Comparison of ENCODE assay signal across 9 cellular contexts in the genomic region with DNA sequence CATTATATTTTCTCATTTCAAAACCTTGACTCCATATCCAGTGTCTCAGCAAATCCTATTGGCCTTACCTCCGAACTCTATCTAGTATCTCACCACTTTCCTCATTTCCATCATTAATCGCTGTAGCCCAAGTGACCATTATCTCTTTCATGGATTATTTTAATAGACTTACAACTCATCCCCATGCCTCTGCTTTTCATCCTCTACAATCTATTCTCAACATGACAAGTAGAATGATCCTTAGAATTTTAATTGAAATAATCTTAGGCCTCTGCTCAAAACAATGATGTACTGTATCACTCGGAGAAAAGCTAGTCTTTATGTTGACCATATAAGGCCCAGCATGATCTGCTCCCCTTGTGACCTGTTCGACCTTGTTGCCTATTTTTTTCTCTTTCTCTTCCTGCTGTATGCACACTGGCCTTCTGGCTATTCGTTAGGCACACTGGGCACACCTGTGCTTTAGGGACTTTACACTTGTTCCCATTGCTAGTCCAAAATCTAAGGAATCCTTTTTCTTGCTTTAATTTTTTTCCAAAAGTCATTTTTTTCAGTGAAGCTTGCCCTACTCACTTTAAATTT. TPM values are rescaled to one million over a fixed set of nuclear protein-coding genes. Genes with fewer than 3 reads are reported as not detected.
A peak's percentile ranks its signal among the peaks of the same experiment; 100 is the strongest.
DNase-seq lines count a peak whose midpoint lies in the region; ATAC-seq and TF ChIP-seq lines count a peak whose summit lies in the region.
"Had no signal": no experiment of that assay in that cellular context is flagged by ENCODE, and none has a peak within 500 bp of the region (broad histone marks: within the 10 kb centered on the region; RNA-seq: fewer than 3 reads in every experiment).

No MANE protein-coding gene starts in this region.

- H3K9me3 ChIP-seq in CD8-positive, alpha-beta T cell (ENCODE audit: low read length): no peaks in the 10 kb centered on the region
- H3K9me3 ChIP-seq in body of pancreas (no peaks in the 10 kb centered on the region), BE2C (no peaks in the 10 kb centered on the region)
- no peaks in the 10 kb centered on the region for H3K9me3 ChIP-seq in naive thymus-derived CD4-positive, alpha-beta T cell (ENCODE audit: control insufficient read depth in 2 of 3, low read length in 3 of 3)

- POLR2A ChIA-PET in CD8-positive, alpha-beta T cell (lab: Charles Lee): interaction anchor here (0.6 kb wide), 1 partner anchor 12 kb away, joined by 4 read pairs; no protein-coding TSS in a partner anchor
- POLR2A ChIA-PET in naive thymus-derived CD4-positive, alpha-beta T cell (lab: Charles Lee): interaction anchor here (0.6 to 0.7 kb wide), 2 partner anchors 11 to 1582 kb away, joined by 3 to 4 read pairs; no protein-coding TSS in a partner anchor

- TF ChIP-seq CTCF in CD8-positive, alpha-beta T cell (IDR thresholded peaks at IDR 0.05): no peak
- TF ChIP-seq CTCF in body of pancreas (IDR thresholded peaks at IDR 0.05): no peak
- no peak for TF ChIP-seq CTCF in BE2C (IDR thresholded peaks at IDR 0.05; ENCODE audit: low read depth, low read length)

- H3K27me3 Mint-ChIP-seq in CD8-positive, alpha-beta T cell (ENCODE audit: low read depth): no peaks in the 10 kb centered on the region
- H3K27me3 Mint-ChIP-seq in naive thymus-derived CD4-positive, alpha-beta T cell: no peaks in the 10 kb centered on the region

- CTCF ChIA-PET in CD8-positive, alpha-beta T cell (lab: Charles Lee): no interaction called here
- CTCF ChIA-PET in naive thymus-derived CD4-positive, alpha-beta T cell (lab: Charles Lee): no interaction called here

- H3K36me3 ChIP-seq in CD8-positive, alpha-beta T cell (ENCODE audit: insufficient read depth, low read length): no peaks in the 10 kb centered on the region
- H3K36me3 ChIP-seq in body of pancreas (replicated peaks in 1 of 2; ENCODE audit: insufficient read depth in 1 of 2, low read depth in 2 of 2): no peaks in the 10 kb centered on the region
- no peaks in the 10 kb centered on the region for H3K36me3 ChIP-seq in naive thymus-derived CD4-positive, alpha-beta T cell (ENCODE audit: control insufficient read depth in 2 of 3, insufficient read depth in 3 of 3, low read length in 3 of 3)
- H3K36me3 ChIP-seq in BE2C: no peaks in the 10 kb centered on the region

- no peaks in the 10 kb centered on the region for H3K27me3 ChIP-seq in CD8-positive, alpha-beta T cell (ENCODE audit: insufficient read depth, low read length)
- H3K27me3 ChIP-seq in body of pancreas (no peaks in the 10 kb centered on the region), BE2C (no peaks in the 10 kb centered on the region)
- no peaks in the 10 kb centered on the region for H3K27me3 ChIP-seq in naive thymus-derived CD4-positive, alpha-beta T cell (ENCODE audit: control insufficient read depth in 2 of 2, insufficient read depth in 2 of 2, low read length in 2 of 2)

- ATAC-seq in CD8-positive, alpha-beta T cell: no peak
- ATAC-seq in GM21381 (IDR thresholded peaks at IDR 0.05; ENCODE audit: unreplicated experiment) (peak; percentile 30), body of pancreas (no peak)
- ATAC-seq in naive thymus-derived CD4-positive, alpha-beta T cell: no peak

- TF ChIP-seq POLR2A in body of pancreas (IDR thresholded peaks at IDR 0.05) (no peak), erythroblast (IDR thresholded peaks at IDR 0.05; ENCODE audit: low read length) (no peak)

- H3K4me3 ChIP-seq in CD8-positive, alpha-beta T cell (ENCODE audit: low read depth, low read length): no peak overlapping the region
- H3K4me3 ChIP-seq in body of pancreas (no peak overlapping the region), BE2C (ENCODE audit: low read depth, low read length) (no peak overlapping the region)
- H3K4me3 ChIP-seq in naive thymus-derived CD4-positive, alpha-beta T cell (ENCODE audit: low read length): no peak overlapping the region

- WGBS in body of pancreas, 2 donors: 84 to 87% methylated on average over 5 of the region's 5 CpGs

- H3K27ac ChIP-seq in CD8-positive, alpha-beta T cell (ENCODE audit: low read depth, low read length): no peak overlapping the region
- peak overlapping the region in 3 of 4 donors; percentile 28 to 79 (median 54) for H3K27ac ChIP-seq in body of pancreas
- peak overlapping the region; percentile 1 for H3K27ac ChIP-seq in naive thymus-derived CD4-positive, alpha-beta T cell (ENCODE audit: low read depth, low read length)

- peaks cover 58% of the 10 kb centered on the region for H3K4me1 Mint-ChIP-seq in CD8-positive, alpha-beta T cell (ENCODE audit: low read depth)
- peaks cover 32 to 84% (median 71%) of the 10 kb centered on the region in 7 donors for H3K4me1 Mint-ChIP-seq in naive thymus-derived CD4-positive, alpha-beta T cell

- H3K4me3 Mint-ChIP-seq in CD8-positive, alpha-beta T cell: no peak overlapping the region
- peak overlapping the region in 8 of 10 donors; percentile 2 to 49 (median 14) for H3K4me3 Mint-ChIP-seq in naive thymus-derived CD4-positive, alpha-beta T cell

- peaks cover 16% of the 10 kb centered on the region for H3K4me1 ChIP-seq in CD8-positive, alpha-beta T cell (ENCODE audit: insufficient read depth, low read length)
- H3K4me1 ChIP-seq in body of pancreas (peaks cover 18% of the 10 kb centered on the region), BE2C (peaks cover 6% of the 10 kb centered on the region; the same call in 1 of the 2 replicates)
- H3K4me1 ChIP-seq in naive thymus-derived CD4-positive, alpha-beta T cell (ENCODE audit: control insufficient read depth in 2 of 2, insufficient read depth in 2 of 2, low read length in 2 of 2): peaks cover 15 to 16% of the 10 kb centered on the region in 2 donors

- no peak for DNase-seq in CD8-positive, alpha-beta T cell
- no peak for DNase-seq in body of pancreas
- no peak for DNase-seq in naive thymus-derived CD4-positive, alpha-beta T cell
- DNase-seq in BE2C: no peak
- DNase-seq in stimulated activated CD4-positive, alpha-beta T cell treated with anti-CD3 and anti-CD28 coated beads, Interleukin-4, amount 100 ng/mL, for 4 hours: no peak
- DNase-seq in erythroblast (lab: John Stamatoyannopoulos, UW): no peak
- no peak for DNase-seq in inferior parietal cortex (ENCODE audit: extremely low spot score)
- DNase-seq: NCI-H524 had no signal

- H3K9me3 Mint-ChIP-seq in CD8-positive, alpha-beta T cell: no peaks in the 10 kb centered on the region
- H3K9me3 Mint-ChIP-seq in naive thymus-derived CD4-positive, alpha-beta T cell: no peaks in the 10 kb centered on the region

- H3K36me3 Mint-ChIP-seq in CD8-positive, alpha-beta T cell: peaks cover 25% of the 10 kb centered on the region
- peaks cover 3 to 42% (median 22%) of the 10 kb centered on the region in 5 donors for H3K36me3 Mint-ChIP-seq in naive thymus-derived CD4-positive, alpha-beta T cell

- H3K27ac Mint-ChIP-seq in CD8-positive, alpha-beta T cell: peak overlapping the region; percentile 23
- peak overlapping the region; percentile 0 to 88 (median 53) for H3K27ac Mint-ChIP-seq in naive thymus-derived CD4-positive, alpha-beta T cell

- intact Hi-C loops in CD8-positive, alpha-beta T cell (cut with DNase I, micrococcal nuclease): loop anchor here in 1 of 2 experiments (5.0 kb wide), 1 partner anchor 32 kb away; no protein-coding TSS in a partner anchor
- intact Hi-C loops in body of pancreas (cut with DNase I): no loop called here
- intact Hi-C loops in naive thymus-derived CD4-positive, alpha-beta T cell (cut with micrococcal nuclease): loop anchor here (1.0 to 2.0 kb wide), 2 partner anchors 10 to 16 kb away; no protein-coding TSS in a partner anchor

RNA-seq across cellular contexts. Expression of a gene that starts 21.4 kb away (rescaled TPM):
- total RNA-seq in CD8-positive, alpha-beta T cell: 1 to 10 TPM; 4.2 to 5.9 TPM
- total RNA-seq in body of pancreas: 1 to 10 TPM; 4.9 to 5.2 TPM
- 10 to 100 TPM in 3 of 5 experiments, 1 to 10 TPM in 2; 5.0 to 18.3 (median 10.5) TPM for total RNA-seq in naive thymus-derived CD4-positive, alpha-beta T cell
- polyA plus RNA-seq in naive thymus-derived CD4-positive, alpha-beta T cell: 10 to 100 TPM in 1 of 2 donors, 1 to 10 TPM in 1; 7.2 to 22.8 TPM
- polyA plus RNA-seq in BE2C (2012; ENCODE audit: insufficient read depth, insufficient read length, low read depth): 0.15 TPM

RNA-seq across cellular contexts. Expression of a gene that starts 52.8 kb away (rescaled TPM):
- 1 to 10 TPM; 8.8 to 9.7 TPM for total RNA-seq in CD8-positive, alpha-beta T cell
- total RNA-seq in body of pancreas: 1 to 10 TPM; 1.6 to 6.6 TPM
- total RNA-seq in naive thymus-derived CD4-positive, alpha-beta T cell: 100 to 1,000 TPM in 1 of 5 experiments, 10 to 100 TPM in 2, 1 to 10 TPM in 2; 8.4 to 125 (median 11.0) TPM
- 10 to 100 TPM; 13.7 to 15.6 TPM for polyA plus RNA-seq in naive thymus-derived CD4-positive, alpha-beta T cell
- 3.2 TPM for polyA plus RNA-seq in BE2C (2012; ENCODE audit: insufficient read depth, insufficient read length, low read depth)
